In the genomic region with DNA sequence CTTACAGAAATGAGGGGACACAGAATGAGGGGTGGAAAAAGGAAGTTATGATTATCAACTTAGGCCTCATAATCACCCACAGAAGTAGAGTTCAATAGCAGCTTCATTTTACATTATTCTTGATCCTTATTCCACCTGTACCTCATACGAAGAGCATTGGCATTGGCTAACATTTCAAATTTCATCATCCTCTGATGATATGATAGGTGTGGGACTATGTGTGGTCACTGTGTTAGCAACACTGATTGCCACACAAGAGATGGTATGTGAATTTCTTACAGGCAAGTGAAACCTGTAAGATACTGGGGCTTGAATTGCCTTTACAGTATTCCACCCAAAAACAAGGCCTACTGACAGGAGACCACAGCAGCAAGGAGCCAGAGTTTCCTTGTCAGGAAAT, we compare ENCODE assay signal across 20 cellular contexts. TPM values are rescaled to one million over a fixed set of nuclear protein-coding genes. Genes with fewer than 3 reads are reported as not detected.
A peak's percentile ranks its signal among the peaks of the same experiment; 100 is the strongest.
DNase-seq lines count a peak whose midpoint lies in the region; FAIRE-seq and TF ChIP-seq lines count a peak whose summit lies in the region.
"Had no signal": no experiment of that assay in that cellular context is flagged by ENCODE, and none has a peak within 500 bp of the region (broad histone marks: within the 10 kb centered on the region; RNA-seq: fewer than 3 reads in every experiment).

No MANE protein-coding gene starts in this region.

- peak; percentile 43 for FAIRE-seq in GM12891 (lab: Jason Lieb, UNC)
- FAIRE-seq: A204.1, D721Med, G401.6, GM12892, GM18507 had no signal

- TF ChIP-seq POLR2A in GM12891 (IDR thresholded peaks at IDR 0.05; ENCODE audit: low read depth, low read length), result no peak

- TF ChIP-seq CTCF in epithelial cell of esophagus (IDR thresholded peaks at IDR 0.05; ENCODE audit: insufficient read depth, low read depth, low read length, missing control alignments), result no peak

- DNase-seq in GM12891 (ENCODE audit: insufficient read length, low spot score) (no peak), amniotic epithelial cell (ENCODE audit: low read depth) (peak; percentile 17), epithelial cell of esophagus (ENCODE audit: low read depth) (peak; percentile 25), SK-N-DZ (ENCODE audit: low spot score) (no peak), Ammon's horn (ENCODE audit: low spot score) (no peak), midbrain (lab: John Stamatoyannopoulos, UW) (no peak)
- DNase-seq: 8988T; ACHN; Caco-2; Calu3; CD4-positive, alpha-beta T cell; CD8-positive, alpha-beta T cell; DMS79 treated with DMSO at 0.1 percent for 48 hours; GF-D8 had no signal

- H3K4me3 ChIP-seq in epithelial cell of esophagus (ENCODE audit: low read length), result no peak overlapping the region
- H3K4me3 ChIP-seq: BLaER1 treated with 17β-estradiol and CSF1 and Interleukin-3, amounts not matched to agents 10 nM and 100 nM had no signal

TF ChIP-seq in GM12891, 5 proteins besides CTCF, POLR2A, EP300 and RAD21:
- TF ChIP-seq POLR2AphosphoS5 (IDR thresholded peaks at IDR 0.05; ENCODE audit: low read depth, low read length) (no peak), POU2F2 (IDR thresholded peaks at IDR 0.05; ENCODE audit: low read depth, low read length) (no peak), PAX5 (IDR thresholded peaks at IDR 0.05; ENCODE audit: insufficient read depth, low read length, severe bottlenecking) (no peak), TAF1 (IDR thresholded peaks at IDR 0.05; ENCODE audit: low read depth, low read length) (no peak), SPI1 (IDR thresholded peaks at IDR 0.05; ENCODE audit: low read depth, low read length) (no peak)

RNA-seq across cellular contexts. Expression of gene HAT1, which starts 14.0 kb away (rescaled TPM):
- 64.9 TPM for polyA plus RNA-seq in GM12891 (2012; ENCODE audit: low read depth, missing spikeins)
- 63.4 and 68.3 TPM in 2 replicates for polyA plus RNA-seq in SK-N-DZ (2014; cell fraction: cytosol; rRNA removed)
- polyA plus RNA-seq in SK-N-DZ (2014; cell fraction: nucleus; rRNA removed), result 34.9 and 49.9 TPM in 2 replicates

RNA-seq across cellular contexts. Expression of gene SLC25A12, which starts 14.2 kb away (rescaled TPM):
- polyA plus RNA-seq in GM12891 (2012; ENCODE audit: low read depth, missing spikeins), result 17.4 TPM
- polyA plus RNA-seq in SK-N-DZ (2014; cell fraction: cytosol; rRNA removed), result 15.6 and 22.0 TPM in 2 replicates
- 37.0 and 38.8 TPM in 2 replicates for polyA plus RNA-seq in SK-N-DZ (2014; cell fraction: nucleus; rRNA removed)

Comparison
In these comparisons a context has a peak if more than half of its experiments do, and no peak if none do; other contexts are left out.
1. DNase-seq: peak in amniotic epithelial cell (single experiment) and epithelial cell of esophagus (single experiment); none in GM12891 (single experiment), SK-N-DZ (single experiment), Ammon's horn (single experiment) and midbrain (single experiment).